In genomic region chr15:95410757-95411156, GRCh38 we compare ENCODE assay signal across 18 cellular contexts.
"Had no signal": no experiment of that assay in that cellular context is flagged by ENCODE, and none has a peak within 500 bp of the region (broad histone marks: within the 10 kb centered on the region; RNA-seq: fewer than 3 reads in every experiment).

No MANE protein-coding gene starts in this region.

- H3K36me3 ChIP-seq: suprapubic skin, upper lobe of right lung had no signal

- H3K4me3 ChIP-seq: suprapubic skin, upper lobe of right lung had no signal

- H3K27me3 ChIP-seq: suprapubic skin, upper lobe of right lung had no signal

- H3K9me3 ChIP-seq: suprapubic skin, upper lobe of right lung had no signal

- ATAC-seq: activated CD8-positive, alpha-beta T cell treated with anti-CD3 and anti-CD28 coated beads, Interleukin-2, amount 10 ng/mL, durations not matched to agents 7 days and 5 days; activated naive CD8-positive, alpha-beta T cell treated with anti-CD3 and anti-CD28 coated beads, Interleukin-2, amount 50 U/mL, for 24 hours; left lobe of liver; stimulated activated naive CD8-positive, alpha-beta T cell treated with anti-CD3 and anti-CD28 coated beads, Interleukin-15, Interleukin-2, amounts not matched to agents 100 U/mL and 50 U/mL, for 24 hours; upper lobe of right lung; WTC11 had no signal

- H3K4me1 ChIP-seq: suprapubic skin, upper lobe of right lung had no signal

- H3K27ac ChIP-seq: epithelial cell of prostate, suprapubic skin, upper lobe of right lung had no signal

- DNase-seq: activated CD4-positive, alpha-beta T cell treated with anti-CD3 and anti-CD28 coated beads for 48 hours; activated CD8-positive, alpha-beta memory T cell treated with anti-CD3 and anti-CD28 coated beads, Interleukin-2, amount 50 U/mL, for 48 hours; activated CD8-positive, alpha-beta T cell treated with anti-CD3 and anti-CD28 coated beads, Interleukin-2, amount 10 ng/mL, durations not matched to agents 7 days and 5 days; activated naive CD4-positive, alpha-beta T cell; activated naive CD8-positive, alpha-beta T cell treated with anti-CD3 and anti-CD28 coated beads, Interleukin-2, amount 50 U/mL, for 24 hours; central memory CD4-positive, alpha-beta T cell; cortex of kidney; effector memory CD8-positive, alpha-beta T cell; immature natural killer cell; stimulated activated CD4-positive, alpha-beta T cell treated with anti-CD3 and anti-CD28 coated beads, Interleukin-4, amount 100 ng/mL, for 1 hour; stimulated activated CD8-positive, alpha-beta memory T cell treated with anti-CD3 and anti-CD28 coated beads, Interleukin-4, amount 100 ng/mL, for 48 hours; stimulated activated naive CD8-positive, alpha-beta T cell treated with anti-CD3 and anti-CD28 coated beads, Interleukin-15, Interleukin-2, amounts not matched to agents 100 U/mL and 50 U/mL, for 24 hours; T1000; upper lobe of right lung had no signal
